18 cellular contexts compared by ENCODE assay signal in the genomic region with DNA sequence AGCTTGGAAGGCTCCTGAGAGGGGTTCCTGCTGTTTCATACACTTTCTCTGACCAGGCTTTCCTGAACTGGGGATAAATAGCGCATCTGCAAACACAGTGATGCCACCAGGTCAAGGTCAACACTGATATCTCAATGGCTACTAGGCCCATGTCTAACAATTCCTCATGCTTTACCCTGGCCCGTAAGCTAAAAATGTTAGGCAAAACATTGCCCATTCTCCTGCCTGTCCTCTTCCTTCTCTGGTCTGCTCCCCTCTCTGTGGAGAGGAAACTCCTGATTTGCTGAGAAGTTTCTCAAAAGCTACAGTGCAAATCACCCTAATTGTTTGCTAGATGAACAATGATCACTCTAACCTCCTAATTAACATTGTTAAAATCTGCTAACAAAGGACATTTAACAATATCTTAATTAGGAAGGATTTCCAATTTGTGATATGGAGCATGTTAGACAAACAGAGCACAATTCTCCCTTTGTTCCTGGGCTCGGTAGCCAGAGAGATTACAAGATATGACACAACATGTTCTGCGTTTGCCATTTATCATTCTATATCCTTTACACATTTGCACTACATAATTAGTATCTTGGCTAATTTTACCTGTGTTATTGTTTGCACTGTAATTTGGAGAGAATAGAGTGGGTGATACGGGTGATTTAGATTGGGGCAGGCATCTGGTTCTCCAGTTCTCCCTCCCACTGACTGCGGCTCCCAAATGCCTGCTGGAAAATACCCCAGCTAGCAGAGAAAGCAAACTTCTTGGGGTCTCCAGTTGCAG.
DNase-seq lines count a peak whose midpoint lies in the region; ATAC-seq and TF ChIP-seq lines count a peak whose summit lies in the region.
"Had no signal": no experiment of that assay in that cellular context is flagged by ENCODE, and none has a peak within 500 bp of the region (broad histone marks: within the 10 kb centered on the region; RNA-seq: fewer than 3 reads in every experiment).

No MANE protein-coding gene starts in this region.

- H3K18ac ChIP-seq in mesendoderm (ENCODE audit: low read length) = peak overlapping the region; percentile 70

- no peaks in the 10 kb centered on the region for H3K9me2 ChIP-seq in PC-3 (replicated peaks; ENCODE audit: low read length)

- no peak overlapping the region for H3K4me2 ChIP-seq in mesendoderm (ENCODE audit: low read length)
- H3K4me2 ChIP-seq in PC-3 (ENCODE audit: low read length) = no peak overlapping the region

- no CpG with 5 or more reads among the region's 6 CpGs for WGBS in mesendoderm (ENCODE audit: extremely low coverage, insufficient coverage, low lambda C conversion rate)

- no peak overlapping the region for H4K8ac ChIP-seq in mesendoderm (ENCODE audit: low read depth, low read length)

- peaks cover 23% of the 10 kb centered on the region for H3K4me1 ChIP-seq in mesendoderm (ENCODE audit: control insufficient read depth, low read depth, low read length)
- H3K4me1 ChIP-seq in PC-3 (ENCODE audit: insufficient read depth, low read length) = no peaks in the 10 kb centered on the region

- H2BK5ac ChIP-seq in mesendoderm (ENCODE audit: low read length) = peak overlapping the region; percentile 62

- H3F3A ChIP-seq in PC-3 (ENCODE audit: low read length, unreplicated experiment) = no peaks in the 10 kb centered on the region

- H2BK120ac ChIP-seq in mesendoderm (ENCODE audit: low read depth, low read length) = no peak overlapping the region

- H3K36me3 ChIP-seq in mesendoderm (ENCODE audit: control insufficient read depth, insufficient read depth, low read length) (no peaks in the 10 kb centered on the region), PC-3 (ENCODE audit: low read depth, low read length) (no peaks in the 10 kb centered on the region)
- H3K36me3 ChIP-seq: heart left ventricle had no signal

- peak overlapping the region; percentile 83 for H3K27ac ChIP-seq in mesendoderm (ENCODE audit: low read depth, low read length)
- H3K27ac ChIP-seq in PC-3 (ENCODE audit: low read length) = no peak overlapping the region

- H2AFZ ChIP-seq in PC-3 (ENCODE audit: low read length) = no peak overlapping the region

- H3K79me1 ChIP-seq in mesendoderm (ENCODE audit: low read length) = no peaks in the 10 kb centered on the region

- no peak for TF ChIP-seq CTCF in PC-3 (conservative IDR thresholded peaks at IDR 0.05; ENCODE audit: low read depth, low read length)

- H4K20me1 ChIP-seq in PC-3 (ENCODE audit: low read length) = no peaks in the 10 kb centered on the region

- POLR2A ChIA-PET in PC-3 (lab: Charles Lee; ENCODE audit: unreplicated experiment) = no interaction called here

- no TSS peak for BruUV-seq in PC-3 (replicated peaks; lab: Mats Ljungman, UMichigan)

- no peak overlapping the region for H2AK5ac ChIP-seq in mesendoderm (ENCODE audit: low read length)

- H2BK15ac ChIP-seq in mesendoderm (replicated peaks; ENCODE audit: low read depth) = no peak overlapping the region

- no peak overlapping the region for H3K4me3 ChIP-seq in mesendoderm (ENCODE audit: low read length)
- no peak overlapping the region for H3K4me3 ChIP-seq in PC-3 (ENCODE audit: low read length)
- H3K4me3 ChIP-seq: heart left ventricle had no signal

- CTCF ChIA-PET in PC-3 (lab: Charles Lee) = no interaction called here

- ATAC-seq in PC-3 = no peak
- ATAC-seq: activated T-cell treated with anti-CD3 and anti-CD28 coated beads, Interleukin-2, amount 50 U/mL, for 4 hours; right cardiac atrium had no signal

- no peak overlapping the region for H4K5ac ChIP-seq in mesendoderm (ENCODE audit: low read length)

- no peak overlapping the region for H3K56ac ChIP-seq in mesendoderm (ENCODE audit: low read length)

- no peak overlapping the region for H3K9ac ChIP-seq in mesendoderm (ENCODE audit: low read length)
- no peak overlapping the region for H3K9ac ChIP-seq in PC-3 (ENCODE audit: low read length)

- H3K27me3 ChIP-seq in mesendoderm (ENCODE audit: insufficient read depth, low read length, poor library complexity) (no peaks in the 10 kb centered on the region), PC-3 (ENCODE audit: low read length) (no peaks in the 10 kb centered on the region)
- H3K27me3 ChIP-seq: heart left ventricle had no signal

- H3K4ac ChIP-seq in mesendoderm (ENCODE audit: low read depth, low read length) = no peak overlapping the region

- H3K9me3 ChIP-seq in PC-3 (ENCODE audit: low read length) = no peaks in the 10 kb centered on the region
- H3K9me3 ChIP-seq: heart left ventricle had no signal

- H3K79me2 ChIP-seq in mesendoderm (ENCODE audit: control insufficient read depth, insufficient read depth, low read length) (no peaks in the 10 kb centered on the region), PC-3 (ENCODE audit: low read length) (no peaks in the 10 kb centered on the region)

- intact Hi-C loops in PC-3 (cut with micrococcal nuclease) = no loop called here

- H3K23ac ChIP-seq in mesendoderm (ENCODE audit: low read length) = no peak overlapping the region

- peak; percentile 9 for DNase-seq in DMS79 treated with DMSO at 0.1 percent for 48 hours (lab: John Stamatoyannopoulos, UW)
- DNase-seq in DMS79 (lab: John Stamatoyannopoulos, UW) = no peak
- DNase-seq in NCI-H1105 (lab: John Stamatoyannopoulos, UW) = peak; percentile 93
- peak; percentile 99 for DNase-seq in NCI-H69 (lab: John Stamatoyannopoulos, UW)
- DNase-seq in mesendoderm = no peak
- DNase-seq in SHP77 treated with DMSO at 0.1 percent for 48 hours (lab: John Stamatoyannopoulos, UW) = no peak
- no peak for DNase-seq in SK-N-DZ (ENCODE audit: low spot score)
- no peak for DNase-seq in PC-3
- DNase-seq: 8988T; activated T-cell treated with anti-CD3 and anti-CD28 coated beads, Interleukin-2, amount 50 U/mL, for 4 hours; C1 segment of cervical spinal cord; EL; heart left ventricle; islet precursor cell; midbrain; NK-92 treated with Interleukin-12 subunit alpha and Interleukin-12 subunit beta, amount 100 ng/mL, for 24 hours; right cardiac atrium; stimulated activated CD4-positive, alpha-beta T cell treated with anti-CD3 and anti-CD28 coated beads, Interleukin-1b, Interleukin-23, amount 100 ng/mL, for 48 hours had no signal

Comparison
In these comparisons a context has a peak if more than half of its experiments do, and no peak if none do; other contexts are left out.
1. DNase-seq: peak in DMS79 treated with DMSO at 0.1 percent for 48 hours (single experiment), NCI-H1105 (single experiment) and NCI-H69 (single experiment); none in DMS79 (single experiment), mesendoderm (single experiment), SHP77 treated with DMSO at 0.1 percent for 48 hours (single experiment), SK-N-DZ (single experiment) and PC-3 (single experiment).